ENCODE assay signal across 4 cellular contexts in genomic region chr12:111583506-111583905, GRCh38.
TF ChIP-seq lines count a peak whose summit lies in the region.

No MANE protein-coding gene starts in this region.

TF ChIP-seq in HEK293, 187 proteins besides CTCF, POLR2A, EP300 and RAD21:
- peak; percentile 69; the same call in 1 of the 2 replicates for TF ChIP-seq ZNF121 (tag by site-specific recombination; IDR thresholded peaks at IDR 0.05)

TF ChIP-seq in WTC11, 78 proteins besides CTCF, POLR2A, EP300 and RAD21:
- 0 out of 2 replicates have a peak, but pooled peaks have one; percentile 15 for TF ChIP-seq ZNF121 (CRISPR knock-in tag; IDR thresholded peaks at IDR 0.05)

TF ChIP-seq in K562, 482 proteins besides CTCF, POLR2A, EP300 and RAD21:
- TF ChIP-seq BCOR (IDR thresholded peaks at IDR 0.05) (0 out of 2 replicates have a peak, but pooled peaks have one; percentile 30), ZNF121 (CRISPR knock-in tag; conservative IDR thresholded peaks at IDR 0.05) (peak; percentile 81)

TF ChIP-seq in HepG2, 621 proteins besides CTCF, POLR2A, EP300 and RAD21:
- peak; percentile 79 for TF ChIP-seq ZNF121 (CRISPR knock-in tag; IDR thresholded peaks at IDR 0.05)
